In genomic region chr16:55411231-55411630, GRCh38 we compare ENCODE assay signal across 18 cellular contexts.
A peak's percentile ranks its signal among the peaks of the same experiment; 100 is the strongest.
DNase-seq lines count a peak whose midpoint lies in the region; ATAC-seq and TF ChIP-seq lines count a peak whose summit lies in the region.
"Had no signal": no experiment of that assay in that cellular context is flagged by ENCODE, and none has a peak within 500 bp of the region (broad histone marks: within the 10 kb centered on the region; RNA-seq: fewer than 3 reads in every experiment).

No MANE protein-coding gene starts in this region.

- H3K27ac ChIP-seq in GM23338 (ENCODE audit: low read depth): no peak overlapping the region
- no peak overlapping the region for H3K27ac ChIP-seq in neural progenitor cell
- H3K27ac ChIP-seq: RWPE1, SJSA1 had no signal

- H3K4me3 ChIP-seq in GM23338 (no peak overlapping the region), epithelial cell of esophagus (ENCODE audit: low read length) (no peak overlapping the region), neural progenitor cell (no peak overlapping the region)
- H3K4me3 ChIP-seq: SJSA1 had no signal

- peak; percentile 45 for ATAC-seq in GM23338
- no peak for ATAC-seq in GM21529 (IDR thresholded peaks at IDR 0.05; ENCODE audit: unreplicated experiment)
- ATAC-seq in GM21786 (IDR thresholded peaks at IDR 0.05; ENCODE audit: unreplicated experiment): no peak
- ATAC-seq: PC-3 had no signal

- DNase-seq in Daoy (ENCODE audit: low read depth): peak; percentile 45
- DNase-seq in GM23338 (ENCODE audit: low spot score): no peak
- DNase-seq in epithelial cell of esophagus (ENCODE audit: low read depth): peak; percentile 28
- peak; percentile 13 for DNase-seq in neural progenitor cell (ENCODE audit: low spot score)
- DNase-seq in NCI-H146 treated with DMSO at 0.1 percent for 48 hours (lab: John Stamatoyannopoulos, UW; ENCODE audit: unreplicated experiment): no peak
- DNase-seq: CD4-positive, alpha-beta T cell; KBM-7; MV-4-11; NCI-H1436 treated with DMSO at 0.1 percent for 48 hours; NCI-H2081; NCI-H510A; NCI-H82; PC-3 had no signal

- H2AFZ ChIP-seq in GM23338 (no peak overlapping the region), neural progenitor cell (replicated peaks) (no peak overlapping the region)

- TF ChIP-seq CTCF in GM23338 (conservative IDR thresholded peaks at IDR 0.05; ENCODE audit: low read depth in 2 of 2) (no peak), epithelial cell of esophagus (IDR thresholded peaks at IDR 0.05; ENCODE audit: insufficient read depth, low read depth, low read length, missing control alignments) (no peak), neural progenitor cell (IDR thresholded peaks at IDR 0.05) (no peak)

- H3K4me1 Mint-ChIP-seq in GM23338 (peaks cover 3% of the 10 kb centered on the region; the same call in 1 of the 3 replicates), neural progenitor cell (peaks cover 27% of the 10 kb centered on the region)
- H3K4me1 Mint-ChIP-seq: B cell had no signal

- H3K9ac ChIP-seq in neural progenitor cell: no peak overlapping the region

- no peak overlapping the region for H3K4me3 Mint-ChIP-seq in GM23338
- no peak overlapping the region for H3K4me3 Mint-ChIP-seq in neural progenitor cell
- H3K4me3 Mint-ChIP-seq: B cell; CD4-positive, alpha-beta T cell had no signal

- H3K9me3 ChIP-seq in neural progenitor cell (ENCODE audit: low read depth): no peaks in the 10 kb centered on the region
- H3K9me3 ChIP-seq: SJSA1 had no signal

- peaks cover 8% of the 10 kb centered on the region for H3K9me2 ChIP-seq in GM23338 (ENCODE audit: insufficient read depth)

- H3K79me2 ChIP-seq in GM23338 (replicated peaks; ENCODE audit: insufficient read depth) (no peaks in the 10 kb centered on the region), neural progenitor cell (ENCODE audit: low read depth) (no peaks in the 10 kb centered on the region)

- H3K36me3 ChIP-seq in GM23338 (ENCODE audit: insufficient read depth) (no peaks in the 10 kb centered on the region), neural progenitor cell (no peaks in the 10 kb centered on the region)
- H3K36me3 ChIP-seq: SJSA1 had no signal

- H3K4me2 ChIP-seq in GM23338 (no peak overlapping the region), neural progenitor cell (peak overlapping the region; percentile 13)

- H3K27ac Mint-ChIP-seq in GM23338: no peak overlapping the region
- H3K27ac Mint-ChIP-seq in neural progenitor cell: peak overlapping the region; percentile 3
- H3K27ac Mint-ChIP-seq: B cell; CD4-positive, alpha-beta T cell had no signal

- H3K27me3 Mint-ChIP-seq in GM23338 (ENCODE audit: insufficient read depth, low read depth, poor library complexity): peaks cover 6% of the 10 kb centered on the region
- peaks cover 9% of the 10 kb centered on the region for H3K27me3 Mint-ChIP-seq in neural progenitor cell (ENCODE audit: insufficient read depth, low read depth)

- H3K9me3 Mint-ChIP-seq in GM23338 (no peaks in the 10 kb centered on the region), neural progenitor cell (no peaks in the 10 kb centered on the region)
- H3K9me3 Mint-ChIP-seq: CD4-positive, alpha-beta T cell had no signal

- H4K20me1 ChIP-seq in GM23338 (replicated peaks; ENCODE audit: insufficient read depth): no peaks in the 10 kb centered on the region
- H4K20me1 ChIP-seq in neural progenitor cell (ENCODE audit: low read depth): no peaks in the 10 kb centered on the region

- H3K4me1 ChIP-seq in GM23338 (ENCODE audit: insufficient read depth) (no peaks in the 10 kb centered on the region), neural progenitor cell (peaks cover 23% of the 10 kb centered on the region)
- H3K4me1 ChIP-seq: SJSA1 had no signal

- H3F3A ChIP-seq in GM23338 (replicated peaks; ENCODE audit: low read depth) (no peaks in the 10 kb centered on the region), neural progenitor cell (ENCODE audit: low read depth) (peaks cover 6% of the 10 kb centered on the region)

- H3K36me3 Mint-ChIP-seq in GM23338 (ENCODE audit: low read depth) (no peaks in the 10 kb centered on the region), neural progenitor cell (no peaks in the 10 kb centered on the region)

- H3K27me3 ChIP-seq in GM23338 (ENCODE audit: insufficient read depth): no peaks in the 10 kb centered on the region
- peaks cover 10% of the 10 kb centered on the region for H3K27me3 ChIP-seq in neural progenitor cell

TF ChIP-seq in GM23338, 12 proteins besides CTCF, POLR2A, EP300 and RAD21 (continues in another document):
- TF ChIP-seq, protein P1, sequence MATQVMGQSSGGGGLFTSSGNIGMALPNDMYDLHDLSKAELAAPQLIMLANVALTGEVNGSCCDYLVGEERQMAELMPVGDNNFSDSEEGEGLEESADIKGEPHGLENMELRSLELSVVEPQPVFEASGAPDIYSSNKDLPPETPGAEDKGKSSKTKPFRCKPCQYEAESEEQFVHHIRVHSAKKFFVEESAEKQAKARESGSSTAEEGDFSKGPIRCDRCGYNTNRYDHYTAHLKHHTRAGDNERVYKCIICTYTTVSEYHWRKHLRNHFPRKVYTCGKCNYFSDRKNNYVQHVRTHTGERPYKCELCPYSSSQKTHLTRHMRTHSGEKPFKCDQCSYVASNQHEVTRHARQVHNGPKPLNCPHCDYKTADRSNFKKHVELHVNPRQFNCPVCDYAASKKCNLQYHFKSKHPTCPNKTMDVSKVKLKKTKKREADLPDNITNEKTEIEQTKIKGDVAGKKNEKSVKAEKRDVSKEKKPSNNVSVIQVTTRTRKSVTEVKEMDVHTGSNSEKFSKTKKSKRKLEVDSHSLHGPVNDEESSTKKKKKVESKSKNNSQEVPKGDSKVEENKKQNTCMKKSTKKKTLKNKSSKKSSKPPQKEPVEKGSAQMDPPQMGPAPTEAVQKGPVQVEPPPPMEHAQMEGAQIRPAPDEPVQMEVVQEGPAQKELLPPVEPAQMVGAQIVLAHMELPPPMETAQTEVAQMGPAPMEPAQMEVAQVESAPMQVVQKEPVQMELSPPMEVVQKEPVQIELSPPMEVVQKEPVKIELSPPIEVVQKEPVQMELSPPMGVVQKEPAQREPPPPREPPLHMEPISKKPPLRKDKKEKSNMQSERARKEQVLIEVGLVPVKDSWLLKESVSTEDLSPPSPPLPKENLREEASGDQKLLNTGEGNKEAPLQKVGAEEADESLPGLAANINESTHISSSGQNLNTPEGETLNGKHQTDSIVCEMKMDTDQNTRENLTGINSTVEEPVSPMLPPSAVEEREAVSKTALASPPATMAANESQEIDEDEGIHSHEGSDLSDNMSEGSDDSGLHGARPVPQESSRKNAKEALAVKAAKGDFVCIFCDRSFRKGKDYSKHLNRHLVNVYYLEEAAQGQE (IDR thresholded peaks at IDR 0.05; ENCODE audit: unreplicated experiment): no peak
- TF ChIP-seq EZH2phosphoT487 (IDR thresholded peaks at IDR 0.05; ENCODE audit: unreplicated experiment) (no peak), ZNF114 (CRISPR knock-in tag; IDR thresholded peaks at IDR 0.05) (no peak)

Comparison
In these comparisons a context has a peak if more than half of its experiments do, and no peak if none do; other contexts are left out.
1. DNase-seq: peak in Daoy (single experiment), epithelial cell of esophagus (single experiment) and neural progenitor cell (single experiment); none in GM23338 (single experiment) and NCI-H146 treated with DMSO at 0.1 percent for 48 hours (single experiment).